13 cellular contexts compared by ENCODE assay signal in genomic region chr1:98429851-98430496, GRCh38.
DNase-seq lines count a peak whose midpoint lies in the region; ATAC-seq, FAIRE-seq and TF ChIP-seq lines count a peak whose summit lies in the region.
"Had no signal": no experiment of that assay in that cellular context is flagged by ENCODE, and none has a peak within 500 bp of the region (broad histone marks: within the 10 kb centered on the region; RNA-seq: fewer than 3 reads in every experiment).

No MANE protein-coding gene starts in this region.

- no peak overlapping the region for H2BK5ac ChIP-seq in H1 (ENCODE audit: low read depth, low read length)

- no peak overlapping the region for H3K27ac Mint-ChIP-seq in immature natural killer cell

- no peak overlapping the region for H2BK12ac ChIP-seq in H1 (ENCODE audit: low read depth, low read length)

- H3K79me1 ChIP-seq in H1 (ENCODE audit: low read depth, low read length) = no peaks in the 10 kb centered on the region

- no peak overlapping the region for H2BK20ac ChIP-seq in H1 (ENCODE audit: low read length)

- TF ChIP-seq EP300 in H1 (IDR thresholded peaks at IDR 0.05; ENCODE audit: borderline replicate concordance in 1 of 2, low read depth in 2 of 2, low read length in 2 of 2) = no peak

- 84% methylated on average over 4 of the region's 4 CpGs; no CpG with 5 or more reads in 1 of the 2 experiments for WGBS in H1 (ENCODE audit: extremely low coverage in 1 of 2, insufficient coverage in 1 of 2, insufficient read length in 1 of 2, insufficient replicate concordance in 2 of 2, low coverage in 1 of 2, low lambda C conversion rate in 2 of 2, missing lambda C conversion rate in 1 of 2), 2 experiments
- WGBS in small intestine, 3 donors = 18 to 46% (median 34%) methylated on average over 4 of the region's 4 CpGs

- no peak overlapping the region for H3K14ac ChIP-seq in H1 (ENCODE audit: insufficient read length)

- no peak overlapping the region for H3K4me3 Mint-ChIP-seq in immature natural killer cell

- TF ChIP-seq CTCF in H1 (IDR thresholded peaks at IDR 0.05; ENCODE audit: control extremely low read depth in 1 of 3, insufficient read depth in 1 of 3, low read depth in 1 of 3, low read length in 3 of 3) = no peak

- CTCF ChIA-PET in HEK293T (lab: Yijun Ruan, JAX) (interaction anchor here (0.9 kb wide), 1 partner anchor 14 kb away, joined by 3 read pairs; no protein-coding TSS in a partner anchor), H1 (lab: Charles Lee; ENCODE audit: partially characterized antibody) (interaction anchor here (0.6 to 1.1 kb wide), 4 partner anchors 38 to 319 kb away, joined by 3 read pairs; no protein-coding TSS in a partner anchor)

- no peaks in the 10 kb centered on the region for H3K79me2 ChIP-seq in H1 (ENCODE audit: control insufficient read depth in 1 of 2, insufficient read depth in 2 of 2, low read length in 2 of 2)

- no peak overlapping the region for H3K18ac ChIP-seq in H1 (ENCODE audit: extremely low read depth, low read length)

- no peak overlapping the region for H3K4ac ChIP-seq in H1 (replicated peaks; ENCODE audit: insufficient read length, low read depth, low read length)

- H3K36me3 Mint-ChIP-seq in immature natural killer cell = peaks cover 0 to 3% (median 0%) of the 10 kb centered on the region in 3 donors

- H3K23me2 ChIP-seq in H1 (ENCODE audit: low read depth, low read length) = peaks cover 2% of the 10 kb centered on the region; the same call in 1 of the 2 replicates

- H4K8ac ChIP-seq in H1 (ENCODE audit: extremely low read depth, insufficient read depth, low read length) = no peak overlapping the region

- no peaks in the 10 kb centered on the region for H4K20me1 ChIP-seq in H1 (replicated peaks in 1 of 2; ENCODE audit: control insufficient read depth in 1 of 2, insufficient read depth in 2 of 2, low read length in 2 of 2)

- H2AK5ac ChIP-seq in H1 (ENCODE audit: low read depth, low read length) = no peak overlapping the region

- no peak overlapping the region for H2BK120ac ChIP-seq in H1 (replicated peaks; ENCODE audit: low read depth, low read length)

- no peak overlapping the region for H4K91ac ChIP-seq in H1 (replicated peaks; ENCODE audit: insufficient read length, low read length)

- peak; percentile 37 for DNase-seq in HEK293T (ENCODE audit: extremely low spot score)
- peak; percentile 70 for DNase-seq in NCI-H2107 (lab: John Stamatoyannopoulos, UW)
- DNase-seq in H1 (ENCODE audit: low read depth in 1 of 2, low spot score in 2 of 2) = no peak
- peak; percentile 82 for DNase-seq in small intestine
- no peak for DNase-seq in kidney glomerular epithelial cell (lab: John Stamatoyannopoulos, UW)
- DNase-seq in immature natural killer cell = no peak
- DNase-seq in activated gamma-delta T cell treated with Interleukin-2 at 50 U/mL for 16 hours = no peak
- DNase-seq: dermis blood vessel endothelial cell; left ventricle myocardium superior; stimulated activated CD4-positive, alpha-beta T cell treated with anti-CD3 and anti-CD28 coated beads, Interleukin-4, amount 100 ng/mL, for 24 hours; stomach; T-helper 2 cell had no signal

- H3K27ac ChIP-seq in H1 (ENCODE audit: low read depth, low read length) (no peak overlapping the region), small intestine (ENCODE audit: low read depth in 1 of 2, low read length in 1 of 2) (no peak overlapping the region)
- H3K27ac ChIP-seq: stomach had no signal

- H3K27me3 ChIP-seq in H1 (replicated peaks in 1 of 4; ENCODE audit: control insufficient read depth in 3 of 4, extremely low read depth in 1 of 4, insufficient read depth in 3 of 4, low read length in 3 of 4) (peaks cover 0 to 1% (median 0%) of the 10 kb centered on the region in 4 experiments; a peak in 1 of 7 replicates), small intestine (ENCODE audit: control insufficient read depth in 2 of 2, insufficient read depth in 2 of 2, low read length in 2 of 2) (no peaks in the 10 kb centered on the region)
- H3K27me3 ChIP-seq: stomach had no signal

- no peak for TF ChIP-seq POLR2A in H1 (IDR thresholded peaks at IDR 0.05; ENCODE audit: control extremely low read depth in 1 of 2, low read depth in 2 of 2, low read length in 2 of 2)

- H3K4me1 Mint-ChIP-seq in immature natural killer cell = no peaks in the 10 kb centered on the region

- no peak overlapping the region for H4K5ac ChIP-seq in H1 (ENCODE audit: insufficient read length, low read depth, low read length)

- H3K4me3 ChIP-seq in H1 (ENCODE audit: extremely low read depth in 1 of 4, insufficient read depth in 2 of 4, low read depth in 3 of 4, low read length in 4 of 4) (no peak overlapping the region), small intestine (ENCODE audit: low read depth in 1 of 2, low read length in 2 of 2) (no peak overlapping the region)
- H3K4me3 ChIP-seq: stomach had no signal

- H2BK15ac ChIP-seq in H1 (ENCODE audit: low read length) = no peak overlapping the region

- TF ChIP-seq RAD21 in H1 (IDR thresholded peaks at IDR 0.05 in 1 of 2, conservative IDR thresholded peaks at IDR 0.05 in 1 of 2; ENCODE audit: low read depth in 2 of 2, low read length in 2 of 2) = no peak

- POLR2A ChIA-PET in HEK293T (lab: Yijun Ruan, JAX) (no interaction called here), H1 (lab: Charles Lee; ENCODE audit: partially characterized antibody) (no interaction called here)

- peaks cover 0 to 4% (median 0%) of the 10 kb centered on the region in 6 donors for H3K9me3 Mint-ChIP-seq in immature natural killer cell

- no peak overlapping the region for H3K23ac ChIP-seq in H1 (ENCODE audit: insufficient read length)

- H2AFZ ChIP-seq in H1 (ENCODE audit: low read length) = 0 out of 2 replicates have a peak overlapping the region, but pooled peaks have one; percentile 1

- no peak overlapping the region for H3K9ac ChIP-seq in H1 (replicated peaks in 1 of 4; ENCODE audit: extremely low read depth in 1 of 4, low read depth in 3 of 4, low read length in 3 of 4)

- no peak overlapping the region for H3K56ac ChIP-seq in H1 (replicated peaks; ENCODE audit: insufficient read length, low read depth, low read length)

- no peaks in the 10 kb centered on the region for H3K36me3 ChIP-seq in H1 (ENCODE audit: control insufficient read depth in 2 of 4, insufficient read depth in 4 of 4, low read length in 3 of 4)
- no peaks in the 10 kb centered on the region for H3K36me3 ChIP-seq in small intestine (ENCODE audit: control insufficient read depth in 2 of 2, insufficient read depth in 2 of 2, low read length in 2 of 2)
- H3K36me3 ChIP-seq: stomach had no signal

- FAIRE-seq in H1 (lab: Jason Lieb, UNC) (no peak), small intestine (lab: Jason Lieb, UNC) (no peak)

- ATAC-seq in HG03095 (IDR thresholded peaks at IDR 0.05; ENCODE audit: unreplicated experiment) = no peak
- ATAC-seq: left ventricle myocardium superior had no signal

- no peak overlapping the region for H3K4me2 ChIP-seq in H1 (ENCODE audit: insufficient read depth in 1 of 2, low read depth in 2 of 2, low read length in 2 of 2)

- H3K9me3 ChIP-seq in H1 (ENCODE audit: insufficient read depth in 2 of 2, low read depth in 1 of 2, low read length in 1 of 2) (no peaks in the 10 kb centered on the region), small intestine (ENCODE audit: control insufficient read depth, low read depth) (no peaks in the 10 kb centered on the region)
- H3K9me3 ChIP-seq: stomach had no signal

- H3K4me1 ChIP-seq in H1 (replicated peaks in 1 of 4; ENCODE audit: control insufficient read depth in 3 of 4, insufficient read depth in 4 of 4, low read length in 3 of 4) (no peaks in the 10 kb centered on the region), small intestine (ENCODE audit: control insufficient read depth in 2 of 2, insufficient read depth in 1 of 2, low read depth in 1 of 2, low read length in 1 of 2) (no peaks in the 10 kb centered on the region)

- peaks cover 0 to 1% (median 0%) of the 10 kb centered on the region in 3 donors for H3K27me3 Mint-ChIP-seq in immature natural killer cell (ENCODE audit: low read depth in 3 of 3)

TF ChIP-seq in HEK293T, 16 proteins besides CTCF, POLR2A, EP300 and RAD21 (continues in another document):
- TF ChIP-seq TARDBP (IDR thresholded peaks at IDR 0.05) = no peak
- no peak for TF ChIP-seq HDGF (IDR thresholded peaks at IDR 0.05; ENCODE audit: borderline replicate concordance)
- no peak for TF ChIP-seq BHLHE40 (IDR thresholded peaks at IDR 0.05; ENCODE audit: borderline replicate concordance)
- TF ChIP-seq ARNT (IDR thresholded peaks at IDR 0.05) = no peak
- TF ChIP-seq ZNF384 (IDR thresholded peaks at IDR 0.05) = no peak
- no peak for TF ChIP-seq FOXA1 (IDR thresholded peaks at IDR 0.05)
- TF ChIP-seq FOXK2 (IDR thresholded peaks at IDR 0.05) = no peak
- no peak for TF ChIP-seq PKNOX1 (IDR thresholded peaks at IDR 0.05)
- no peak for TF ChIP-seq LEF1 (IDR thresholded peaks at IDR 0.05; ENCODE audit: borderline replicate concordance)
- TF ChIP-seq NFRKB (IDR thresholded peaks at IDR 0.05) = no peak

TF ChIP-seq in H1, 55 proteins besides CTCF, POLR2A, EP300 and RAD21 (continues in another document):
- no peak for TF ChIP-seq CHD2 (IDR thresholded peaks at IDR 0.05; ENCODE audit: low read length)
- TF ChIP-seq MAFK (IDR thresholded peaks at IDR 0.05; ENCODE audit: low read depth, low read length) = no peak
- no peak for TF ChIP-seq RXRA (IDR thresholded peaks at IDR 0.05; ENCODE audit: insufficient read depth, low read depth, low read length)
- no peak for TF ChIP-seq YY1 (IDR thresholded peaks at IDR 0.05; ENCODE audit: low read depth, low read length)
- no peak for TF ChIP-seq CBX8 (IDR thresholded peaks at IDR 0.05; ENCODE audit: borderline replicate concordance, low read depth, low read length)
- TF ChIP-seq BRCA1 (IDR thresholded peaks at IDR 0.05; ENCODE audit: low read depth, low read length) = no peak
- TF ChIP-seq JUN (IDR thresholded peaks at IDR 0.05; ENCODE audit: low read depth, low read length) = no peak
- no peak for TF ChIP-seq TBP (IDR thresholded peaks at IDR 0.05; ENCODE audit: low read depth, low read length)
- no peak for TF ChIP-seq SAP30 (IDR thresholded peaks at IDR 0.05; ENCODE audit: insufficient read depth, insufficient replicate concordance, low read length)
- TF ChIP-seq CEBPB (IDR thresholded peaks at IDR 0.05; ENCODE audit: low read depth, low read length) = no peak
- no peak for TF ChIP-seq USF2 (IDR thresholded peaks at IDR 0.05; ENCODE audit: low read length)
- TF ChIP-seq PHF8 (conservative IDR thresholded peaks at IDR 0.05; ENCODE audit: low read depth, low read length) = no peak

Comparison
In these comparisons a context has a peak if more than half of its experiments do, and no peak if none do; other contexts are left out.
1. DNase-seq: peak in HEK293T (single experiment), NCI-H2107 (single experiment) and small intestine (single experiment); none in H1 (0 of 2), kidney glomerular epithelial cell (single experiment), immature natural killer cell (0 of 3) and activated gamma-delta T cell treated with Interleukin-2 at 50 U/mL for 16 hours (single experiment).